ENCODE assay signal across 20 cellular contexts in genomic region chr4:108157655-108158054, GRCh38. TPM values are rescaled to one million over a fixed set of nuclear protein-coding genes. Genes with fewer than 3 reads are reported as not detected.
A peak's percentile ranks its signal among the peaks of the same experiment; 100 is the strongest.
DNase-seq lines count a peak whose midpoint lies in the region; ATAC-seq and TF ChIP-seq lines count a peak whose summit lies in the region.
"Had no signal": no experiment of that assay in that cellular context is flagged by ENCODE, and none has a peak within 500 bp of the region (broad histone marks: within the 10 kb centered on the region; RNA-seq: fewer than 3 reads in every experiment).

No MANE protein-coding gene starts in this region.

- no TSS peak for BruUV-seq in OCI-LY7 (replicated peaks; lab: Mats Ljungman, UMichigan)

- peaks cover 39% of the 10 kb centered on the region for H4K20me1 ChIP-seq in OCI-LY7 (ENCODE audit: insufficient read depth, low read length)

- ATAC-seq in CD4-positive, CD25-positive, alpha-beta regulatory T cell (ENCODE audit: low read depth in 2 of 2): no peak
- ATAC-seq in HG02938 (IDR thresholded peaks at IDR 0.05; ENCODE audit: unreplicated experiment) (no peak), GM19395 (IDR thresholded peaks at IDR 0.05; ENCODE audit: unreplicated experiment) (no peak)
- ATAC-seq: HCT116, Panc1 had no signal

- CTCF ChIA-PET in OCI-LY7 (lab: Charles Lee; ENCODE audit: unreplicated experiment): interaction anchor here (0.6 kb wide), 1 partner anchor 126 kb away, joined by 5 read pairs; no protein-coding TSS in a partner anchor

- TF ChIP-seq CTCF in OCI-LY7 (conservative IDR thresholded peaks at IDR 0.05; ENCODE audit: low read length) (no peak), mesothelial cell of epicardium (IDR thresholded peaks at IDR 0.05; ENCODE audit: unreplicated experiment) (no peak)

- no peak overlapping the region for H2AFZ ChIP-seq in OCI-LY7 (ENCODE audit: low read length)

- H3K4me1 Mint-ChIP-seq in T-helper 1 cell treated with Interleukin-12 subunit alpha and Interleukin-12 subunit beta and Interleukin-4 antibody, amounts not matched to agents 30 μg/mL and 1 μg/mL, for 36 hours (ENCODE audit: low read depth): peaks cover 70% of the 10 kb centered on the region
- H3K4me1 Mint-ChIP-seq in CD4-positive, CD25-positive, alpha-beta regulatory T cell: peaks cover 38 to 80% (median 59%) of the 10 kb centered on the region in 4 donors
- peaks cover 43% of the 10 kb centered on the region for H3K4me1 Mint-ChIP-seq in mesothelial cell of epicardium

- intact Hi-C loops in OCI-LY7 (cut with micrococcal nuclease; ENCODE audit: unreplicated experiment): no loop called here

- H3K27me3 Mint-ChIP-seq in T-helper 1 cell treated with Interleukin-12 subunit alpha and Interleukin-12 subunit beta and Interleukin-4 antibody, amounts not matched to agents 30 μg/mL and 1 μg/mL, for 36 hours (ENCODE audit: low read depth): no peaks in the 10 kb centered on the region
- no peaks in the 10 kb centered on the region for H3K27me3 Mint-ChIP-seq in CD4-positive, CD25-positive, alpha-beta regulatory T cell
- H3K27me3 Mint-ChIP-seq in mesothelial cell of epicardium (ENCODE audit: low read depth): no peaks in the 10 kb centered on the region

- no peaks in the 10 kb centered on the region for H3K9me2 ChIP-seq in OCI-LY7 (ENCODE audit: insufficient read depth, low read length)

- H3K4me3 Mint-ChIP-seq in T-helper 1 cell treated with Interleukin-12 subunit alpha and Interleukin-12 subunit beta and Interleukin-4 antibody, amounts not matched to agents 30 μg/mL and 1 μg/mL, for 36 hours: peak overlapping the region; percentile 80
- peak overlapping the region; percentile 91 to 98 (median 98) for H3K4me3 Mint-ChIP-seq in CD4-positive, CD25-positive, alpha-beta regulatory T cell
- no peak overlapping the region for H3K4me3 Mint-ChIP-seq in mesothelial cell of epicardium

- H3K27ac Mint-ChIP-seq in T-helper 1 cell treated with Interleukin-12 subunit alpha and Interleukin-12 subunit beta and Interleukin-4 antibody, amounts not matched to agents 30 μg/mL and 1 μg/mL, for 36 hours: peak overlapping the region; percentile 33
- H3K27ac Mint-ChIP-seq in CD4-positive, CD25-positive, alpha-beta regulatory T cell: peak overlapping the region; percentile 28 to 81 (median 75)
- peak overlapping the region; percentile 77 for H3K27ac Mint-ChIP-seq in mesothelial cell of epicardium

- no peak for DNase-seq in T-helper 1 cell
- DNase-seq in CD4-positive, CD25-positive, alpha-beta regulatory T cell: no peak
- no peak for DNase-seq in OCI-LY7 (ENCODE audit: low spot score)
- no peak for DNase-seq in mesothelial cell of epicardium (ENCODE audit: low spot score in 2 of 2, unreplicated experiment in 2 of 2)
- no peak for DNase-seq in NCI-H446 treated with DMSO at 0.1 percent for 48 hours (lab: John Stamatoyannopoulos, UW)
- DNase-seq: activated gamma-delta T cell; effector CD4-positive, alpha-beta T cell; kidney; NCI-H82; stimulated activated CD4-positive, alpha-beta T cell treated with anti-CD3 and anti-CD28 coated beads, Interleukin-12 subunit alpha, Interleukin-12 subunit beta, amount 100 ng/mL, for 4 hours; stimulated activated CD8-positive, alpha-beta memory T cell treated with anti-CD3 and anti-CD28 coated beads, Interleukin-4, amount 100 ng/mL, for 48 hours; WERI-Rb-1 had no signal

- peaks cover 46% of the 10 kb centered on the region for H3K36me3 Mint-ChIP-seq in T-helper 1 cell treated with Interleukin-12 subunit alpha and Interleukin-12 subunit beta and Interleukin-4 antibody, amounts not matched to agents 30 μg/mL and 1 μg/mL, for 36 hours (ENCODE audit: low read depth)
- peaks cover 61% of the 10 kb centered on the region for H3K36me3 Mint-ChIP-seq in CD4-positive, CD25-positive, alpha-beta regulatory T cell
- peaks cover 12% of the 10 kb centered on the region for H3K36me3 Mint-ChIP-seq in mesothelial cell of epicardium

- H3K9me3 Mint-ChIP-seq in T-helper 1 cell treated with Interleukin-12 subunit alpha and Interleukin-12 subunit beta and Interleukin-4 antibody, amounts not matched to agents 30 μg/mL and 1 μg/mL, for 36 hours: no peaks in the 10 kb centered on the region
- no peaks in the 10 kb centered on the region for H3K9me3 Mint-ChIP-seq in CD4-positive, CD25-positive, alpha-beta regulatory T cell
- no peaks in the 10 kb centered on the region for H3K9me3 Mint-ChIP-seq in mesothelial cell of epicardium

- peaks cover 100% of the 10 kb centered on the region for H3K79me2 ChIP-seq in OCI-LY7 (ENCODE audit: insufficient read depth, low read depth, low read length)

- peak overlapping the region; percentile 49 for H3K27ac ChIP-seq in CD4-positive, CD25-positive, alpha-beta regulatory T cell (ENCODE audit: insufficient read depth, low read length, poor library complexity, severe bottlenecking)
- H3K27ac ChIP-seq in OCI-LY7 (ENCODE audit: low read depth, low read length, poor library complexity, severe bottlenecking): no peak overlapping the region
- H3K27ac ChIP-seq: suprapubic skin, vagina, WERI-Rb-1 had no signal

- POLR2A ChIA-PET in OCI-LY7 (lab: Charles Lee): interaction anchor here (0.6 to 12.9 kb wide), 9 partner anchors 12 to 221 kb away, joined by 3 to 205 read pairs (median 4); no protein-coding TSS in a partner anchor

- peaks cover 58% of the 10 kb centered on the region for H3K36me3 ChIP-seq in CD4-positive, CD25-positive, alpha-beta regulatory T cell (ENCODE audit: control insufficient read depth, insufficient read depth, low read length)
- H3K36me3 ChIP-seq in OCI-LY7 (ENCODE audit: insufficient read depth, low read length): peaks cover 97% of the 10 kb centered on the region
- H3K36me3 ChIP-seq: suprapubic skin, vagina, WERI-Rb-1 had no signal

- no peaks in the 10 kb centered on the region for H3K27me3 ChIP-seq in CD4-positive, CD25-positive, alpha-beta regulatory T cell (ENCODE audit: control insufficient read depth, insufficient read depth, low read length)
- H3K27me3 ChIP-seq: vagina had no signal

- H3K4me3 ChIP-seq in CD4-positive, CD25-positive, alpha-beta regulatory T cell (ENCODE audit: low read depth, low read length): peak overlapping the region; percentile 99
- H3K4me3 ChIP-seq in OCI-LY7 (ENCODE audit: low read depth, low read length, poor library complexity, severe bottlenecking): no peak overlapping the region
- H3K4me3 ChIP-seq: lung, suprapubic skin, vagina had no signal

- no peaks in the 10 kb centered on the region for H3K9me3 ChIP-seq in CD4-positive, CD25-positive, alpha-beta regulatory T cell (ENCODE audit: control insufficient read depth in 2 of 2, low read length in 2 of 2)
- no peaks in the 10 kb centered on the region for H3K9me3 ChIP-seq in OCI-LY7 (ENCODE audit: low read length)
- H3K9me3 ChIP-seq: suprapubic skin, vagina had no signal

- peak overlapping the region; percentile 99; the same call in 1 of the 2 replicates for H3K4me2 ChIP-seq in OCI-LY7 (ENCODE audit: low read length)

- peaks cover 98% of the 10 kb centered on the region for H3K4me1 ChIP-seq in CD4-positive, CD25-positive, alpha-beta regulatory T cell (ENCODE audit: control insufficient read depth, insufficient read depth, low read length, poor library complexity, severe bottlenecking)
- peaks cover 69% of the 10 kb centered on the region for H3K4me1 ChIP-seq in OCI-LY7 (ENCODE audit: insufficient read depth, low read length, poor library complexity, severe bottlenecking)
- H3K4me1 ChIP-seq: suprapubic skin, vagina had no signal

RNA-seq across cellular contexts. Expression of gene LEF1, which starts 11.1 kb away (rescaled TPM):
- 469 TPM for total RNA-seq in CD4-positive, CD25-positive, alpha-beta regulatory T cell
- polyA plus RNA-seq in CD4-positive, CD25-positive, alpha-beta regulatory T cell: 100 to 1,000 TPM; 465 to 627 (median 565) TPM
- total RNA-seq in OCI-LY7 (2014; rRNA removed; shearing (Covaris generic)): 173 and 207 TPM in 2 replicates
- total RNA-seq in OCI-LY7 (2022) (223 and 306 TPM in 2 replicates), mesothelial cell of epicardium (72.4 to 76.8 TPM (median 76.6 TPM) in 3 replicates)
